9 cellular contexts compared by ENCODE assay signal in genomic region chr2:46967990-46968647, GRCh38. TPM values are rescaled to one million over a fixed set of nuclear protein-coding genes. Genes with fewer than 3 reads are reported as not detected.
DNase-seq lines count a peak whose midpoint lies in the region; TF ChIP-seq lines count a peak whose summit lies in the region.
"Had no signal": no experiment of that assay in that cellular context is flagged by ENCODE, and none has a peak within 500 bp of the region (broad histone marks: within the 10 kb centered on the region; RNA-seq: fewer than 3 reads in every experiment).

No MANE protein-coding gene starts in this region.

- H2BK120ac ChIP-seq in mesenchymal stem cell (ENCODE audit: low read depth, low read length), result no peak overlapping the region

- no peaks in the 10 kb centered on the region for H3K27me3 Mint-ChIP-seq in activated naive CD4-positive, alpha-beta T cell treated with anti-CD3 and anti-CD28 coated beads, Interleukin-2, amount 10 ng/mL, durations not matched to agents 7 days and 5 days

- no peak overlapping the region for H3K4me3 Mint-ChIP-seq in activated naive CD4-positive, alpha-beta T cell treated with anti-CD3 and anti-CD28 coated beads, Interleukin-2, amount 10 ng/mL, durations not matched to agents 7 days and 5 days

- H2BK15ac ChIP-seq in mesenchymal stem cell (ENCODE audit: low read depth, poor library complexity, severe bottlenecking), result peak overlapping the region; percentile 73

- H3K27ac Mint-ChIP-seq in activated naive CD4-positive, alpha-beta T cell treated with anti-CD3 and anti-CD28 coated beads, Interleukin-2, amount 10 ng/mL, durations not matched to agents 7 days and 5 days, result no peak overlapping the region

- peak overlapping the region; percentile 58 for H2AFZ ChIP-seq in mesenchymal stem cell (ENCODE audit: low read depth, low read length)

- H3K23ac ChIP-seq in mesenchymal stem cell (ENCODE audit: low read length in 2 of 2), result no peak overlapping the region

- CTCF ChIA-PET in activated naive CD4-positive, alpha-beta T cell treated with anti-CD3 and anti-CD28 coated beads, Interleukin-2, amount 10 ng/mL, durations not matched to agents 7 days and 5 days (lab: Charles Lee), result no interaction called here

- DNase-seq in DMS 273 (lab: John Stamatoyannopoulos, UW; ENCODE audit: unreplicated experiment) (peak; percentile 36), DMS 273 treated with DMSO at 0.1 percent for 48 hours (lab: John Stamatoyannopoulos, UW) (no peak), coronary artery (ENCODE audit: low spot score) (peak; percentile 95), mesenchymal stem cell (peak; percentile 83), uterus (peak; percentile 79), DMS114 treated with DMSO at 0.1 percent for 48 hours (lab: John Stamatoyannopoulos, UW; ENCODE audit: unreplicated experiment) (no peak)
- DNase-seq in activated naive CD4-positive, alpha-beta T cell treated with anti-CD3 and anti-CD28 coated beads, Interleukin-2, amount 10 ng/mL, durations not matched to agents 7 days and 5 days, result no peak
- no peak for DNase-seq in activated naive CD4-positive, alpha-beta T cell treated with Interleukin-2 at 50 U/mL for 16 hours

- H3K9me3 ChIP-seq in mesenchymal stem cell (ENCODE audit: control insufficient read depth, low read length) (no peaks in the 10 kb centered on the region), uterus (no peaks in the 10 kb centered on the region)

- H3K4ac ChIP-seq in mesenchymal stem cell (ENCODE audit: low read depth in 1 of 2, low read length in 2 of 2), result peak overlapping the region; percentile 0 to 57

- H3K36me3 Mint-ChIP-seq in activated naive CD4-positive, alpha-beta T cell treated with anti-CD3 and anti-CD28 coated beads, Interleukin-2, amount 10 ng/mL, durations not matched to agents 7 days and 5 days, result peaks cover 10% of the 10 kb centered on the region

- peaks cover 11% of the 10 kb centered on the region for H3K4me1 Mint-ChIP-seq in activated naive CD4-positive, alpha-beta T cell treated with anti-CD3 and anti-CD28 coated beads, Interleukin-2, amount 10 ng/mL, durations not matched to agents 7 days and 5 days

- no peak overlapping the region for H3K14ac ChIP-seq in mesenchymal stem cell (ENCODE audit: low read length in 2 of 2)

- H3K4me3 ChIP-seq in coronary artery (peak overlapping the region; percentile 43), mesenchymal stem cell (ENCODE audit: insufficient read depth in 1 of 2, low read depth in 1 of 2, low read length in 2 of 2) (peak overlapping the region in 1 of 2 experiments; percentile 67), uterus (no peak overlapping the region)

- peak overlapping the region; percentile 5 for H4K8ac ChIP-seq in mesenchymal stem cell (ENCODE audit: low read length)

- intact Hi-C loops in uterus (cut with DNase I; ENCODE audit: low total_unique reads), result no loop called here

- H3K4me2 ChIP-seq in mesenchymal stem cell (ENCODE audit: low read length, poor library complexity, severe bottlenecking), result no peak overlapping the region

- H3K27ac ChIP-seq in coronary artery (peak overlapping the region; percentile 55 to 87), mesenchymal stem cell (ENCODE audit: low read length, poor library complexity, severe bottlenecking) (peak overlapping the region; percentile 72), uterus (peak overlapping the region; percentile 70 to 75)
- H3K27ac ChIP-seq: 22Rv1 had no signal

- 84% methylated on average over 9 of the region's 9 CpGs for WGBS in mesenchymal stem cell

- peaks cover 5 to 23% of the 10 kb centered on the region in 2 experiments for H3K36me3 ChIP-seq in mesenchymal stem cell (ENCODE audit: control insufficient read depth in 1 of 2, insufficient read depth in 2 of 2, low read depth in 1 of 2, low read length in 2 of 2)
- no peaks in the 10 kb centered on the region for H3K36me3 ChIP-seq in uterus

- peaks cover 36% of the 10 kb centered on the region for H3K79me1 ChIP-seq in mesenchymal stem cell (replicated peaks; ENCODE audit: low read length, poor library complexity, severe bottlenecking)

- H3K4me1 ChIP-seq in mesenchymal stem cell (ENCODE audit: control insufficient read depth, insufficient read depth, low read depth, low read length), result peaks cover 31% of the 10 kb centered on the region
- peaks cover 7 to 15% of the 10 kb centered on the region in 2 donors for H3K4me1 ChIP-seq in uterus

- TF ChIP-seq POLR2A in uterus (IDR thresholded peaks at IDR 0.05), result no peak

- H3K18ac ChIP-seq in mesenchymal stem cell (ENCODE audit: low read depth in 1 of 2, low read length in 2 of 2), result peak overlapping the region in 1 of 2 experiments; percentile 84

- peak overlapping the region; percentile 98 for H2AK5ac ChIP-seq in mesenchymal stem cell (ENCODE audit: low read length, severe bottlenecking)

- no peaks in the 10 kb centered on the region for H3K9me3 Mint-ChIP-seq in activated naive CD4-positive, alpha-beta T cell treated with anti-CD3 and anti-CD28 coated beads, Interleukin-2, amount 10 ng/mL, durations not matched to agents 7 days and 5 days

- TF ChIP-seq CTCF in coronary artery (IDR thresholded peaks at IDR 0.05) (no peak), uterus (IDR thresholded peaks at IDR 0.05) (no peak)

- no peaks in the 10 kb centered on the region for H3K27me3 ChIP-seq in mesenchymal stem cell (ENCODE audit: control insufficient read depth in 1 of 2, insufficient read depth in 1 of 2, low read length in 2 of 2)
- no peaks in the 10 kb centered on the region for H3K27me3 ChIP-seq in uterus

- H3K9ac ChIP-seq in mesenchymal stem cell (ENCODE audit: low read length), result peak overlapping the region; percentile 93

- peak overlapping the region in 1 of 2 experiments; percentile 92 for H2BK12ac ChIP-seq in mesenchymal stem cell (ENCODE audit: low read length in 2 of 2)

- peak overlapping the region; percentile 15 for H4K91ac ChIP-seq in mesenchymal stem cell (ENCODE audit: low read length)

- H2BK5ac ChIP-seq in mesenchymal stem cell (ENCODE audit: low read depth, low read length, poor library complexity, severe bottlenecking), result no peak overlapping the region

RNA-seq across cellular contexts. Expression of gene TTC7A, which starts 27.1 kb away (rescaled TPM):
- 9.8 TPM for polyA plus RNA-seq in mesenchymal stem cell (2013, experiment 1 of 2)
- 9.3 TPM for polyA plus RNA-seq in mesenchymal stem cell (2013, experiment 2 of 2)
- total RNA-seq in uterus, result 10 to 100 TPM in 3 of 4 donors, 1 to 10 TPM in 1; 3.8 to 80.9 (median 25.3) TPM

RNA-seq across cellular contexts. Expression of gene MCFD2, which starts 52.5 kb away (rescaled TPM):
- 212 TPM for polyA plus RNA-seq in mesenchymal stem cell (2013, experiment 1 of 2)
- polyA plus RNA-seq in mesenchymal stem cell (2013, experiment 2 of 2), result 217 TPM
- total RNA-seq in uterus, result 100 to 1,000 TPM in 2 of 4 donors, 10 to 100 TPM in 2; 44.8 to 141 (median 107) TPM

Comparison
In these comparisons a context has a peak if more than half of its experiments do, and no peak if none do; other contexts are left out.
1. DNase-seq: peak in DMS 273 (single experiment), coronary artery (single experiment), mesenchymal stem cell (single experiment) and uterus (2 of 2); none in DMS 273 treated with DMSO at 0.1 percent for 48 hours (single experiment), activated naive CD4-positive, alpha-beta T cell treated with anti-CD3 and anti-CD28 coated beads, Interleukin-2, amount 10 ng/mL, durations not matched to agents 7 days and 5 days (single experiment), DMS114 treated with DMSO at 0.1 percent for 48 hours (single experiment) and activated naive CD4-positive, alpha-beta T cell treated with Interleukin-2 at 50 U/mL for 16 hours (single experiment).
2. Peak in every context shown above with its lines, with median percentiles within 50 percentile points of each other: H3K27ac ChIP-seq.